In genomic region chr7:124480821-124481290, GRCh38 we compare ENCODE assay signal across 10 cellular contexts.
"Had no signal": no experiment of that assay in that cellular context is flagged by ENCODE, and none has a peak within 500 bp of the region (broad histone marks: within the 10 kb centered on the region; RNA-seq: fewer than 3 reads in every experiment).

No MANE protein-coding gene starts in this region.

- ATAC-seq: HCT116 had no signal

- H3K4me1 ChIP-seq: HAP-1 had no signal

- H2AFZ ChIP-seq: GM23248 had no signal

- DNase-seq: GM23248, HFFc6, IMR-90, KBM-7 had no signal

- H3K27ac ChIP-seq: GM23248, KMS-11 had no signal

- H3K36me3 ChIP-seq: HAP-1 had no signal

- H3K4me3 Mint-ChIP-seq: HFFc6 had no signal

- H3K9me3 ChIP-seq: HAP-1 had no signal

- H3K9ac ChIP-seq: GM23248, KMS-11 had no signal

- H3K27ac Mint-ChIP-seq: HFFc6 had no signal

- H3K4me2 ChIP-seq: KMS-11 had no signal

- H3K4me3 ChIP-seq: GM23248, HAP-1 had no signal

- FAIRE-seq: H1, H54, HTR-8/SVneo had no signal
